Comparison of ENCODE assay signal across 8 cellular contexts in the genomic region with DNA sequence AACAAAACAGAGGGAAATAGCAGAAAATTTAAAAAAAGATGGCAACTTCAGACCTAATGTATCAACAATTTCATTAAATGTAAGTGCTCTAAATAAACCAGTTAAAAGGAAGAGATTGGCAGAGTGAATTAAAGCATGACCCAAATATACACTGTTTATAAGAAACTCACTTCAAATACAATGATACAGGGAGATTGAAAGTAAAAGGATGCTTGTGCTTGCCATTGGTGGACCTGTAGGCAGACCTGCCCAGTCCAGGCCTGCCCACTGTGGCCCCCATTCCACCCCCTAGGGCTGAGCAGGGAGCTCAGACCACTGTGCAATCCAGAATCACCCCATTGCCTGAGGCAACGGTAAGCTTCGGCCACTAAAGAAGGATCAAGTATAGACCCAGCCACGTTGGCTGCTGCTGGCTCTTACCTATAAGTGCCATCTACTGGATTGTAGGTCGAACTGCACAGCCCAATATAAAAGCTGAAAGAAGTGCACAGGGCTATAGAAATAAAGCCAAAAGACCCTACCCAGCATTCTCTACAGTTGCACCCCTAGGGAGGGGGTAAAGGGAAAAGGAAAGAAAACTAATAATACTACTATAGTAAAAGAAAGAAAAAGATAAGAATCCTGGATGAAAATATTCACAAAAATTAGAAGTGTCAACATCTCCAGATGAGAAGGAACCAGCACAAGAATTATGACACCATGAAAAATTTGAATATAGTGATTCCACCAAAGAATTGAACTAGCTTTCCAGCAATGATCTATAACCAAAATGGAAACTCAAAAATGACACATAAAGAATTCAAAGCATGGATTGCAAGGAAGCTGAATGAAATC. TPM values are rescaled to one million over a fixed set of nuclear protein-coding genes. Genes with fewer than 3 reads are reported as not detected.
DNase-seq lines count a peak whose midpoint lies in the region; ATAC-seq, FAIRE-seq and TF ChIP-seq lines count a peak whose summit lies in the region.

No MANE protein-coding gene starts in this region.

- H3K36me3 Mint-ChIP-seq in activated T-cell treated with anti-CD3 and anti-CD28 coated beads, Interleukin-2, amount 50 U/mL, for 24 hours (ENCODE audit: low read depth): no peaks in the 10 kb centered on the region

- no peak for FAIRE-seq in pancreas (lab: Jason Lieb, UNC)

- 0 to 1% methylated on average over 4 of the region's 4 CpGs for WGBS in pancreas, 2 donors

- H3K36me3 ChIP-seq in pancreas: no peaks in the 10 kb centered on the region

- DNase-seq in G401 (ENCODE audit: low spot score) (peak; percentile 43), HT-29 (ENCODE audit: low spot score) (peak; percentile 57), NOMO-1 treated with DMSO at 0.1 percent for 48 hours (lab: John Stamatoyannopoulos, UW; ENCODE audit: unreplicated experiment) (peak; percentile 69), fibroblast of the conjunctiva (ENCODE audit: low read depth) (peak; percentile 72), pancreas (peak in 4 of 6 donors; percentile 30 to 56 (median 34)), middle frontal gyrus (ENCODE audit: extremely low spot score, low spot score) (no peak)
- DNase-seq in activated T-cell treated with anti-CD3 and anti-CD28 coated beads, Interleukin-2, amount 50 U/mL, for 24 hours: peak; percentile 59

- peaks cover 34% of the 10 kb centered on the region for H3K27me3 Mint-ChIP-seq in activated T-cell treated with anti-CD3 and anti-CD28 coated beads, Interleukin-2, amount 50 U/mL, for 24 hours

- H3K4me3 ChIP-seq in pancreas: no peak overlapping the region

- no peak overlapping the region for H3K27ac Mint-ChIP-seq in activated T-cell treated with anti-CD3 and anti-CD28 coated beads, Interleukin-2, amount 50 U/mL, for 24 hours

- no peaks in the 10 kb centered on the region for H3K9me3 Mint-ChIP-seq in activated T-cell treated with anti-CD3 and anti-CD28 coated beads, Interleukin-2, amount 50 U/mL, for 24 hours

- TF ChIP-seq CTCF in pancreas (IDR thresholded peaks at IDR 0.05): peak; percentile 40 to 70 (median 66)

- H3K4me1 Mint-ChIP-seq in activated T-cell treated with anti-CD3 and anti-CD28 coated beads, Interleukin-2, amount 50 U/mL, for 24 hours (ENCODE audit: low read depth): peaks cover 5% of the 10 kb centered on the region

- no peak overlapping the region for H3K4me3 Mint-ChIP-seq in activated T-cell treated with anti-CD3 and anti-CD28 coated beads, Interleukin-2, amount 50 U/mL, for 24 hours

- in situ Hi-C loops in G401 (cut with HindIII; ENCODE audit: low sequenced_read_pairs): no loop called here

- intact Hi-C loops in pancreas (cut with DNase I): loop anchor here in 1 of 3 donors (5.0 kb wide), 1 partner anchor 685 kb away; no protein-coding TSS in a partner anchor

- no peaks in the 10 kb centered on the region for H3K4me1 ChIP-seq in pancreas

- ATAC-seq in GM21529 (IDR thresholded peaks at IDR 0.05; ENCODE audit: unreplicated experiment) (peak; percentile 96), pancreas (peak; percentile 72 to 99 (median 98))

- H3K27ac ChIP-seq in pancreas: no peak overlapping the region

- H3K9me3 ChIP-seq in pancreas: no peaks in the 10 kb centered on the region

- H3K27me3 ChIP-seq in pancreas: no peaks in the 10 kb centered on the region

RNA-seq across cellular contexts. Expression of a gene that starts 36.1 kb away (rescaled TPM):
- total RNA-seq in G401 (2014; rRNA removed; shearing (Covaris generic)): 829 and 913 TPM in 2 replicates
- 358 and 431 TPM in 2 replicates for total RNA-seq in HT-29 (2014; rRNA removed; shearing (Covaris generic))
- 10 to 100 TPM; 37.9 to 73.3 (median 61.3) TPM for total RNA-seq in pancreas
- 100 to 1,000 TPM; 102 to 174 TPM for polyA plus RNA-seq in pancreas

RNA-seq across cellular contexts. Expression of a gene that starts 37.2 kb away (rescaled TPM):
- total RNA-seq in G401 (2014; rRNA removed; shearing (Covaris generic)): 32.8 and 37.8 TPM in 2 replicates
- 19.6 and 32.1 TPM in 2 replicates for total RNA-seq in HT-29 (2014; rRNA removed; shearing (Covaris generic))
- 1 to 10 TPM; 4.5 to 7.0 (median 6.4) TPM for total RNA-seq in pancreas
- 10 to 100 TPM in 1 of 2 donors, 1 to 10 TPM in 1; 6.7 to 17.3 TPM for polyA plus RNA-seq in pancreas
